1 cellular context compared by ENCODE assay signal in genomic region chr12:88113871-88114270, GRCh38.
TF ChIP-seq lines count a peak whose summit lies in the region.

No MANE protein-coding gene starts in this region.

TF ChIP-seq in SK-N-SH treated with all-trans-retinoic acid at 6 μM for 48 hours, 23 proteins besides CTCF, POLR2A, EP300 and RAD21 (continued from another document):
- no peak for TF ChIP-seq TSHZ2 (CRISPR knock-in tag; IDR thresholded peaks at IDR 0.05)
- no peak for TF ChIP-seq RARB (CRISPR knock-in tag; IDR thresholded peaks at IDR 0.05)
- no peak for TF ChIP-seq ZNF70 (CRISPR knock-in tag; IDR thresholded peaks at IDR 0.05)
- TF ChIP-seq ZC3H10 (CRISPR knock-in tag; IDR thresholded peaks at IDR 0.05): no peak
- TF ChIP-seq POU6F1 (CRISPR knock-in tag; IDR thresholded peaks at IDR 0.05; ENCODE audit: borderline replicate concordance, low read depth): no peak
- no peak for TF ChIP-seq TCF4 (CRISPR knock-in tag; IDR thresholded peaks at IDR 0.05; ENCODE audit: borderline replicate concordance)
- no peak for TF ChIP-seq TOX (CRISPR knock-in tag; IDR thresholded peaks at IDR 0.05; ENCODE audit: borderline replicate concordance)
- TF ChIP-seq CREB5 (CRISPR knock-in tag; IDR thresholded peaks at IDR 0.05; ENCODE audit: low read depth): no peak
- no peak for TF ChIP-seq OSR1 (CRISPR knock-in tag; IDR thresholded peaks at IDR 0.05)
- TF ChIP-seq GLIS3 (CRISPR knock-in tag; IDR thresholded peaks at IDR 0.05): no peak
- TF ChIP-seq CSDC2 (CRISPR knock-in tag; IDR thresholded peaks at IDR 0.05): no peak
